27 cellular contexts compared by ENCODE assay signal in genomic region chr10:129807211-129807610, GRCh38.
"Had no signal": no experiment of that assay in that cellular context is flagged by ENCODE, and none has a peak within 500 bp of the region (broad histone marks: within the 10 kb centered on the region; RNA-seq: fewer than 3 reads in every experiment).

No MANE protein-coding gene starts in this region.

- H3K4me1 ChIP-seq: pancreas, prostate gland, sigmoid colon, stomach, thyroid gland, tibial nerve, upper lobe of left lung, vagina had no signal

- H3K27ac ChIP-seq: neural progenitor cell, neutrophil, pancreas, prostate gland, right lobe of liver, sigmoid colon, stomach, thoracic aorta, thyroid gland, tibial nerve, upper lobe of left lung, vagina had no signal

- H3K4me2 ChIP-seq: neural progenitor cell had no signal

- ATAC-seq: naive thymus-derived CD8-positive, alpha-beta T cell; pancreas; right cardiac atrium; right lobe of liver; stimulated activated effector memory CD8-positive, alpha-beta T cell treated with anti-CD3 and anti-CD28 coated beads, Interleukin-12 subunit alpha, Interleukin-12 subunit beta, amount 100 ng/mL, for 72 hours; stimulated activated naive B cell treated with anti-CD40 and anti-IgM and Interleukin-4, amounts not matched to agents 10 μg/mL and 1 μg/mL and 100 μg/mL, for 72 hours had no signal

- H3K36me3 Mint-ChIP-seq: neural progenitor cell; stimulated activated effector memory CD8-positive, alpha-beta T cell treated with anti-CD3 and anti-CD28 coated beads, Interleukin-12 subunit alpha, Interleukin-12 subunit beta, amount 100 ng/mL, for 72 hours had no signal

- H3K4me1 Mint-ChIP-seq: naive thymus-derived CD8-positive, alpha-beta T cell; stimulated activated effector memory CD8-positive, alpha-beta T cell treated with anti-CD3 and anti-CD28 coated beads, Interleukin-12 subunit alpha, Interleukin-12 subunit beta, amount 100 ng/mL, for 72 hours; stimulated activated naive B cell treated with anti-CD40 and anti-IgM and Interleukin-4, amounts not matched to agents 10 μg/mL and 1 μg/mL and 100 μg/mL, for 72 hours had no signal

- H2AFZ ChIP-seq: neural progenitor cell had no signal

- H3K9me3 ChIP-seq: neutrophil, pancreas, prostate gland, thyroid gland, vagina had no signal

- H3K36me3 ChIP-seq: neural progenitor cell, neutrophil, pancreas, prostate gland, right lobe of liver, sigmoid colon, stomach, thoracic aorta, thyroid gland, upper lobe of left lung, vagina had no signal

- DNase-seq: naive thymus-derived CD8-positive, alpha-beta T cell; nephron progenitor cell; nucleus accumbens; pancreas; right cardiac atrium; right lobe of liver; sigmoid colon; small intestine; stimulated activated CD4-positive, alpha-beta T cell treated with anti-CD3 and anti-CD28 coated beads, Interleukin-15, amount 100 ng/mL, for 24 hours; stimulated activated CD4-positive, alpha-beta T cell treated with anti-CD3 and anti-CD28 coated beads, Interleukin-2, amount 100 ng/mL, for 24 hours; stimulated activated CD4-positive, alpha-beta T cell treated with anti-CD3 and anti-CD28 coated beads, Interleukin-2, amount 100 ng/mL, for 48 hours; stimulated activated CD4-positive, alpha-beta T cell treated with anti-CD3 and anti-CD28 coated beads, Interleukin-4, amount 100 ng/mL, for 24 hours; stimulated activated naive B cell treated with anti-CD40 and anti-IgM and Interleukin-4, amounts not matched to agents 10 μg/mL and 1 μg/mL and 100 μg/mL, for 72 hours; stimulated activated naive CD4-positive, alpha-beta T cell treated with Interleukin-2 at 50 U/mL for 16 hours; stomach; thyroid gland; trophoblast cell; upper lobe of left lung had no signal

- H3K27me3 ChIP-seq: neural progenitor cell, neutrophil, pancreas, right lobe of liver, thyroid gland, tibial nerve, upper lobe of left lung, vagina had no signal

- H3K27me3 Mint-ChIP-seq: stimulated activated naive CD8-positive, alpha-beta T cell treated with anti-CD3 and anti-CD28 coated beads, Interleukin-15, Interleukin-2, amounts not matched to agents 100 ng/mL and 50 ng/mL, for 24 hours had no signal

- H3K9ac ChIP-seq: neural progenitor cell had no signal

- H3K4me3 ChIP-seq: neural progenitor cell, pancreas, prostate gland, right lobe of liver, sigmoid colon, stomach, thoracic aorta, thyroid gland, tibial nerve, upper lobe of left lung, vagina had no signal

- H3K27ac Mint-ChIP-seq: naive thymus-derived CD8-positive, alpha-beta T cell; natural killer cell treated with Interleukin-12 subunit alpha and Interleukin-12 subunit beta and Interleukin-15 and Interleukin-18, amount 100 ng/mL, for 72 hours; nephron progenitor cell; neural progenitor cell; stimulated activated effector memory CD8-positive, alpha-beta T cell treated with anti-CD3 and anti-CD28 coated beads, Interleukin-12 subunit alpha, Interleukin-12 subunit beta, amount 100 ng/mL, for 72 hours; stimulated activated naive B cell treated with anti-CD40 and anti-IgM and Interleukin-4, amounts not matched to agents 10 μg/mL and 1 μg/mL and 100 μg/mL, for 72 hours; stimulated activated naive CD8-positive, alpha-beta T cell treated with anti-CD3 and anti-CD28 coated beads, Interleukin-15, Interleukin-2, amounts not matched to agents 100 ng/mL and 50 ng/mL, for 24 hours had no signal

- H3K4me3 Mint-ChIP-seq: naive thymus-derived CD8-positive, alpha-beta T cell; natural killer cell treated with Interleukin-12 subunit alpha and Interleukin-12 subunit beta and Interleukin-15 and Interleukin-18, amount 100 ng/mL, for 72 hours; nephron progenitor cell; neural progenitor cell; stimulated activated effector memory CD8-positive, alpha-beta T cell treated with anti-CD3 and anti-CD28 coated beads, Interleukin-12 subunit alpha, Interleukin-12 subunit beta, amount 100 ng/mL, for 72 hours; stimulated activated naive B cell treated with anti-CD40 and anti-IgM and Interleukin-4, amounts not matched to agents 10 μg/mL and 1 μg/mL and 100 μg/mL, for 72 hours; stimulated activated naive CD8-positive, alpha-beta T cell treated with anti-CD3 and anti-CD28 coated beads, Interleukin-15, Interleukin-2, amounts not matched to agents 100 ng/mL and 50 ng/mL, for 24 hours had no signal
